ENCODE assay signal across 20 cellular contexts in genomic region chr2:238701907-238702206, GRCh38.
A peak's percentile ranks its signal among the peaks of the same experiment; 100 is the strongest.
DNase-seq lines count a peak whose midpoint lies in the region; TF ChIP-seq lines count a peak whose summit lies in the region.
"Had no signal": no experiment of that assay in that cellular context is flagged by ENCODE, and none has a peak within 500 bp of the region (broad histone marks: within the 10 kb centered on the region; RNA-seq: fewer than 3 reads in every experiment).

No MANE protein-coding gene starts in this region.

- H3K4me3 ChIP-seq in colonic mucosa (no peak overlapping the region), sigmoid colon (no peak overlapping the region)
- H3K4me3 ChIP-seq: GM23248, HAP-1 had no signal

- H3K9ac ChIP-seq in colonic mucosa (ENCODE audit: low read depth in 2 of 2, low read length in 2 of 2): no peak overlapping the region
- H3K9ac ChIP-seq: GM23248 had no signal

- CTCF ChIA-PET in MCF 10A (lab: Yijun Ruan, JAX): no interaction called here

- no TSS peak for BruUV-seq in MCF 10A (replicated peaks; lab: Mats Ljungman, UMichigan)

- no peaks in the 10 kb centered on the region for H3K36me3 ChIP-seq in colonic mucosa
- H3K36me3 ChIP-seq in sigmoid colon: no peaks in the 10 kb centered on the region
- H3K36me3 ChIP-seq: HAP-1 had no signal

- TF ChIP-seq EP300 in sigmoid colon (IDR thresholded peaks at IDR 0.05): no peak

- 72 to 82% methylated on average over 7 of the region's 7 CpGs for WGBS in sigmoid colon, 2 donors

- no peak for TF ChIP-seq POLR2A in sigmoid colon (IDR thresholded peaks at IDR 0.05)

- no peak for TF ChIP-seq CTCF in colonic mucosa (IDR thresholded peaks at IDR 0.05)
- TF ChIP-seq CTCF in nephron (IDR thresholded peaks at IDR 0.05; ENCODE audit: unreplicated experiment in 3 of 3): no peak
- no peak for TF ChIP-seq CTCF in sigmoid colon (IDR thresholded peaks at IDR 0.05)
- no peak for TF ChIP-seq CTCF in MCF 10A (IDR thresholded peaks at IDR 0.05; ENCODE audit: unreplicated experiment)

- H3K4me3 Mint-ChIP-seq in nephron (no peak overlapping the region), MCF 10A (ENCODE audit: unreplicated experiment) (no peak overlapping the region)
- H3K4me3 Mint-ChIP-seq: IgD-negative memory B cell had no signal

- H3K9me3 ChIP-seq in colonic mucosa: no peaks in the 10 kb centered on the region
- H3K9me3 ChIP-seq in sigmoid colon: no peaks in the 10 kb centered on the region
- H3K9me3 ChIP-seq: HAP-1 had no signal

- H3K27me3 ChIP-seq in colonic mucosa: no peaks in the 10 kb centered on the region
- H3K27me3 ChIP-seq in sigmoid colon: no peaks in the 10 kb centered on the region

- H3K27ac ChIP-seq in colonic mucosa: no peak overlapping the region
- peak overlapping the region in 2 of 4 donors; percentile 57 to 67 for H3K27ac ChIP-seq in sigmoid colon
- H3K27ac ChIP-seq: GM23248 had no signal

- H3K36me3 Mint-ChIP-seq in nephron (ENCODE audit: low read depth) (no peaks in the 10 kb centered on the region), MCF 10A (ENCODE audit: insufficient read depth, unreplicated experiment) (no peaks in the 10 kb centered on the region)
- H3K36me3 Mint-ChIP-seq: IgD-negative memory B cell had no signal

- H3K9me3 Mint-ChIP-seq in nephron (no peaks in the 10 kb centered on the region), MCF 10A (ENCODE audit: unreplicated experiment) (no peaks in the 10 kb centered on the region)

- intact Hi-C loops in colonic mucosa (cut with DNase I) (no loop called here), sigmoid colon (cut with DNase I) (no loop called here), MCF 10A (cut with micrococcal nuclease) (no loop called here)

- DNase-seq in GM03348 (ENCODE audit: low spot score) (peak; percentile 0), colonic mucosa (peak; percentile 13), sigmoid colon (peak; percentile 41), MCF 10A (ENCODE audit: unreplicated experiment) (no peak), NOMO-1 treated with DMSO at 0.1 percent for 48 hours (lab: John Stamatoyannopoulos, UW; ENCODE audit: unreplicated experiment) (no peak), putamen (ENCODE audit: low spot score) (no peak)
- DNase-seq: AML-193, DMS 273 treated with DMSO at 0.1 percent for 48 hours, GM23248, Kasumi-1, MM.1S, NCI-H1092, NCI-H2081 treated with DMSO at 0.1 percent for 48 hours, NCI-H510A, NCI-H748 treated with DMSO at 0.1 percent for 48 hours, RPMI8226, SIG-M5 had no signal

- POLR2A ChIA-PET in MCF 10A (lab: Yijun Ruan, JAX): interaction anchor here (1.0 kb wide), 1 partner anchor 9 kb away, joined by 3 read pairs; no protein-coding TSS in a partner anchor

- no peaks in the 10 kb centered on the region for H3K4me1 ChIP-seq in colonic mucosa
- H3K4me1 ChIP-seq in sigmoid colon: peaks cover 0 to 56% (median 40%) of the 10 kb centered on the region in 4 donors
- H3K4me1 ChIP-seq: HAP-1 had no signal

- H3K27ac Mint-ChIP-seq in nephron (peak overlapping the region; percentile 15 to 63 (median 25)), MCF 10A (ENCODE audit: low read depth, unreplicated experiment) (no peak overlapping the region)
- H3K27ac Mint-ChIP-seq: IgD-negative memory B cell had no signal

- H3K27me3 Mint-ChIP-seq in nephron (ENCODE audit: low read depth) (peaks cover 10% of the 10 kb centered on the region), MCF 10A (ENCODE audit: insufficient read depth, unreplicated experiment) (no peaks in the 10 kb centered on the region)
- H3K27me3 Mint-ChIP-seq: IgD-negative memory B cell had no signal

- H3K4me1 Mint-ChIP-seq in nephron (peaks cover 20% of the 10 kb centered on the region), MCF 10A (ENCODE audit: insufficient read depth, unreplicated experiment) (no peaks in the 10 kb centered on the region)
- H3K4me1 Mint-ChIP-seq: IgD-negative memory B cell had no signal

Comparison
In these comparisons a context has a peak if more than half of its experiments do, and no peak if none do; other contexts are left out.
1. DNase-seq: peak in GM03348 (single experiment), colonic mucosa (single experiment) and sigmoid colon (single experiment); none in MCF 10A (single experiment), NOMO-1 treated with DMSO at 0.1 percent for 48 hours (single experiment) and putamen (single experiment).